In the genomic region with DNA sequence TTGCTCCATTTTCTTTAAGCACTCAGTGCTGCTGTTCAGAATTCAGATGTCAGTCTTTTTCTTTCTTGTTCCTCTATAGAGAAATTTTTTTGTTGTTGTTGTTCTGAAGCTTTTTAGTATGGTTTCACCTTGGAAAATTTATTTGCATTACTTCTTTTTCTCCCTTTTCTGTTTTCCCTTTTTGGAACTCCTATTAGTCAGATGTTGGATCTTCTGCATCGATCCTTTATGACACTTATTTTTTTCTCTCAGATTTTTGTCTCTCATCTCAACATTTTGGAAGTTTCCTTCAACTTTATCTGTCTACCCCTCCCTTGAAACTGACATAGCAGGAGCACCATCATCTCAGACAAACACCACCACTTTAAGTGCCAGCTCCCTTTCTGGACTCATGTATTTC, we compare ENCODE assay signal across 7 cellular contexts.
"Had no signal": no experiment of that assay in that cellular context is flagged by ENCODE, and none has a peak within 500 bp of the region (broad histone marks: within the 10 kb centered on the region; RNA-seq: fewer than 3 reads in every experiment).

No MANE protein-coding gene starts in this region.

- H3K4me2 ChIP-seq: KMS-11 had no signal

- DNase-seq: IMR-90, KBM-7, KG1 had no signal

- H3K27ac ChIP-seq: HL-60, KMS-11 had no signal

- ATAC-seq: HepG2 had no signal

- H3K9ac ChIP-seq: KMS-11 had no signal

- FAIRE-seq: HepG2, HTR-8/SVneo had no signal
